1 cellular context compared by ENCODE assay signal in genomic region chr7:73612598-73613269, GRCh38.
A peak's percentile ranks its signal among the peaks of the same experiment; 100 is the strongest.
TF ChIP-seq lines count a peak whose summit lies in the region.

No MANE protein-coding gene starts in this region.

TF ChIP-seq in K562, 482 proteins besides CTCF, POLR2A, EP300 and RAD21 (continued from another document and continues in another):
- TF ChIP-seq MLLT1 (IDR thresholded peaks at IDR 0.05) (peak in 1 of 2 experiments; percentile 100; a peak in 3 of 4 replicates), NONO (IDR thresholded peaks at IDR 0.05; ENCODE audit: low read depth in 2 of 2, low read length in 1 of 2) (0 out of 4 replicates have a peak, but pooled peaks of 1 of the 2 experiments have one; percentile 37), NFIX (CRISPR knock-in tag; IDR thresholded peaks at IDR 0.05; ENCODE audit: low read depth) (peak; percentile 31; the same call in 1 of the 2 replicates), ZNF668 (CRISPR knock-in tag; IDR thresholded peaks at IDR 0.05) (no peak), ZKSCAN1 (IDR thresholded peaks at IDR 0.05; ENCODE audit: low read depth, low read length) (peak; percentile 69; the same call in 1 of the 2 replicates), DIDO1 (tag; IDR thresholded peaks at IDR 0.05; ENCODE audit: low read depth) (peak; percentile 26; the same call in 1 of the 2 replicates), PRDM10 (IDR thresholded peaks at IDR 0.05; ENCODE audit: partially characterized antibody) (peak; percentile 88), THAP12 (CRISPR knock-in tag; IDR thresholded peaks at IDR 0.05) (no peak), HIVEP1 (CRISPR knock-in tag; IDR thresholded peaks at IDR 0.05) (no peak), E2F1 (CRISPR knock-in tag; IDR thresholded peaks at IDR 0.05) (peak; percentile 49; the same call in 1 of the 2 replicates), FOXA1 (IDR thresholded peaks at IDR 0.05; ENCODE audit: borderline replicate concordance) (peak; percentile 89), MITF (IDR thresholded peaks at IDR 0.05) (peak; percentile 13; the same call in 1 of the 2 replicates), DEAF1 (CRISPR knock-in tag; IDR thresholded peaks at IDR 0.05) (peak; percentile 64; the same call in 1 of the 2 replicates), ARID1B (IDR thresholded peaks at IDR 0.05) (peak; percentile 97), TEAD1 (CRISPR knock-in tag; IDR thresholded peaks at IDR 0.05) (0 out of 4 replicates have a peak, but pooled peaks of 1 of the 2 experiments have one; percentile 16), HBP1 (CRISPR knock-in tag; IDR thresholded peaks at IDR 0.05) (no peak), JUN (IDR thresholded peaks at IDR 0.05; ENCODE audit: borderline replicate concordance, low read depth, low read length) (peak; percentile 89), JUN (CRISPR knock-in tag; IDR thresholded peaks at IDR 0.05; ENCODE audit: borderline replicate concordance) (no peak), ATF7 (IDR thresholded peaks at IDR 0.05) (peak; percentile 87), SAFB2 (IDR thresholded peaks at IDR 0.05; ENCODE audit: borderline replicate concordance, low read depth, low read length, severe bottlenecking) (no peak), SRF (CRISPR knock-in tag; IDR thresholded peaks at IDR 0.05) (no peak), HNRNPUL1 (IDR thresholded peaks at IDR 0.05; ENCODE audit: low read length) (no peak), OTX1 (CRISPR knock-in tag; IDR thresholded peaks at IDR 0.05) (0 out of 2 replicates have a peak, but pooled peaks have one; percentile 10), STAT6 (CRISPR knock-in tag; IDR thresholded peaks at IDR 0.05) (no peak), GTF2E2 (tag; IDR thresholded peaks at IDR 0.05) (0 out of 2 replicates have a peak, but pooled peaks have one; percentile 6), NRF1 (conservative IDR thresholded peaks at IDR 0.05 in 1 of 2, IDR thresholded peaks at IDR 0.05 in 1 of 2) (peak in 1 of 2 experiments; percentile 48; a peak in 1 of 4 replicates), PREB (CRISPR knock-in tag; IDR thresholded peaks at IDR 0.05) (0 out of 2 replicates have a peak, but pooled peaks have one; percentile 40), ZNF644 (tag; IDR thresholded peaks at IDR 0.05; ENCODE audit: low read depth) (0 out of 2 replicates have a peak, but pooled peaks have one; percentile 71), CCNT2 (IDR thresholded peaks at IDR 0.05; ENCODE audit: borderline replicate concordance, extremely low read depth, insufficient read length, low read depth, low read length) (peak; percentile 87), NCOA1 (IDR thresholded peaks at IDR 0.05; ENCODE audit: low read depth) (peak; percentile 56; the same call in 1 of the 2 replicates), FOSL1 (tag; conservative IDR thresholded peaks at IDR 0.05) (peak; percentile 95), MYC (IDR thresholded peaks at IDR 0.05; ENCODE audit: low read depth, low read length) (peak; percentile 91), MYC (CRISPR knock-in tag; IDR thresholded peaks at IDR 0.05; ENCODE audit: borderline replicate concordance, low read depth) (no peak), EGR1 (conservative IDR thresholded peaks at IDR 0.05) (peak; percentile 25; the same call in 1 of the 2 replicates), SMC3 (conservative IDR thresholded peaks at IDR 0.05; ENCODE audit: insufficient read depth, low read depth, low read length) (peak; percentile 31; the same call in 1 of the 2 replicates), RAD51 (IDR thresholded peaks at IDR 0.05; ENCODE audit: borderline replicate concordance, low read depth) (peak; percentile 83), MEIS2 (IDR thresholded peaks at IDR 0.05; ENCODE audit: partially characterized antibody) (peak; percentile 76), U2AF1 (optimal IDR thresholded peaks at IDR 0.05; ENCODE audit: low read depth, low read length) (no peak), ZNF354B (CRISPR knock-in tag; IDR thresholded peaks at IDR 0.05) (no peak), TBL1XR1 (IDR thresholded peaks at IDR 0.05; ENCODE audit: low read length in 2 of 2) (peak; percentile 87 to 91; a peak in 3 of 4 replicates), ZBTB2 (IDR thresholded peaks at IDR 0.05) (peak; percentile 82; the same call in 1 of the 2 replicates)
